ENCODE assay signal across 30 cellular contexts in the genomic region with DNA sequence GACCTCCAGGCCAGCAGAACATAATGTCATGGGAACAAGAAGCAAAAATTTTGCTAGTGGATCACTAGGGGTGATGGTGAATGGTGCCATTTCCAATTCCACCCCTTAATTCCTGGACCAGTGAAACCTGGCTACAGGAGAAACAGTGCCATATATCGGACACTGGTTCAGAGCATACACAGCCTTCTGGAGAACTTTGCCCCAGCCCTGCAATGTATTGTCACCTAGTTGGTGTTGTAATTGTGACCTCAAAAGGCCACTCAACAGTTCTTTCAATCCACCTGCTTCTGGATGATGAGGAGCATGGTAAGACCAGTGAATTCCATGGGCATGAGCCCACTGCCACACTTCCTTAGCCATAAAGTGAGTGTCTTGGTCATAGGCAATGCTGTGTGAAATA. TPM values are rescaled to one million over a fixed set of nuclear protein-coding genes. Genes with fewer than 3 reads are reported as not detected.
DNase-seq lines count a peak whose midpoint lies in the region; ATAC-seq, FAIRE-seq and TF ChIP-seq lines count a peak whose summit lies in the region.
"Had no signal": no experiment of that assay in that cellular context is flagged by ENCODE, and none has a peak within 500 bp of the region (broad histone marks: within the 10 kb centered on the region; RNA-seq: fewer than 3 reads in every experiment).

No MANE protein-coding gene starts in this region.

- H3K4me1 ChIP-seq in liver (ENCODE audit: control insufficient read depth in 4 of 4, insufficient read depth in 4 of 4, low read length in 3 of 4) (peaks cover 0 to 10% (median 2%) of the 10 kb centered on the region in 4 donors), HepG2 (ENCODE audit: insufficient read depth, low read length) (no peaks in the 10 kb centered on the region)
- H3K4me1 ChIP-seq: A549; BE2C; BLaER1; BLaER1 treated with 17β-estradiol and CSF1 and Interleukin-3, amounts not matched to agents 10 nM and 100 nM; Caco-2 had no signal

- ATAC-seq in HepG2 (no peak), left lobe of liver (peak; percentile 56), GM21528 (IDR thresholded peaks at IDR 0.05; ENCODE audit: low FRiP score, unreplicated experiment) (no peak)
- ATAC-seq: A549; CD8-positive, alpha-beta T cell had no signal

- no peak for FAIRE-seq in HepG2 (lab: Jason Lieb, UNC)
- FAIRE-seq: A204.1, A549, D721Med had no signal

- intact Hi-C loops in HepG2 (cut with micrococcal nuclease; ENCODE audit: unreplicated experiment), result no loop called here

- no peak for TF ChIP-seq CTCF in liver (IDR thresholded peaks at IDR 0.05; ENCODE audit: low read depth, low read length, missing input control)
- no peak for TF ChIP-seq CTCF in HepG2 (CRISPR knock-in tag; IDR thresholded peaks at IDR 0.05)

- no peak overlapping the region for H3K9ac ChIP-seq in liver (ENCODE audit: low read depth in 1 of 2, low read length in 2 of 2)
- H3K9ac ChIP-seq in HepG2 (ENCODE audit: insufficient read depth, low read depth, low read length), result no peak overlapping the region
- H3K9ac ChIP-seq: BLaER1; BLaER1 treated with 17β-estradiol and CSF1 and Interleukin-3, amounts not matched to agents 10 nM and 100 nM had no signal

- TF ChIP-seq RAD21 in liver (IDR thresholded peaks at IDR 0.05), result no peak
- no peak for TF ChIP-seq RAD21 in HepG2 (CRISPR knock-in tag; IDR thresholded peaks at IDR 0.05)

- H3K9me3 ChIP-seq in liver (ENCODE audit: control insufficient read depth in 4 of 4, low read length in 3 of 4) (peaks cover 0 to 3% (median 3%) of the 10 kb centered on the region in 4 donors), HepG2 (ENCODE audit: low read length) (no peaks in the 10 kb centered on the region)
- H3K9me3 ChIP-seq: A549, BE2C had no signal

- no peaks in the 10 kb centered on the region for H3K27me3 ChIP-seq in liver (ENCODE audit: control insufficient read depth in 4 of 4, insufficient read depth in 4 of 4, low read length in 3 of 4)
- no peaks in the 10 kb centered on the region for H3K27me3 ChIP-seq in HepG2 (ENCODE audit: control insufficient read depth in 1 of 2, insufficient read depth in 2 of 2, low read length in 2 of 2)
- H3K27me3 ChIP-seq: BE2C; BLaER1; BLaER1 treated with 17β-estradiol and CSF1 and Interleukin-3, amounts not matched to agents 10 nM and 100 nM had no signal

- no peak overlapping the region for H3K4me2 ChIP-seq in HepG2 (ENCODE audit: low read depth, low read length)
- H3K4me2 ChIP-seq: A549; BLaER1; BLaER1 treated with 17β-estradiol and CSF1 and Interleukin-3, amounts not matched to agents 10 nM and 100 nM had no signal

- H3K27ac ChIP-seq in liver (ENCODE audit: low read depth in 1 of 2, low read length in 2 of 2) (no peak overlapping the region), HepG2 (ENCODE audit: extremely low read length, insufficient read depth, low read length) (no peak overlapping the region)
- H3K27ac ChIP-seq: 22Rv1; A549; BLaER1; BLaER1 treated with 17β-estradiol and CSF1 and Interleukin-3, amounts not matched to agents 10 nM and 100 nM; C4-2B had no signal

- WGBS in liver, result 47% methylated on average over 1 of the region's 1 CpG
- 25% methylated on average over 1 of the region's 1 CpG for WGBS in HepG2 (ENCODE audit: low lambda C conversion rate)

- CTCF ChIA-PET in HepG2 (lab: Yijun Ruan, JAX; ENCODE audit: low intra/inter-chr PET ratio, low total read pairs), result no interaction called here

- POLR2A ChIA-PET in HepG2 (lab: Yijun Ruan, JAX), result no interaction called here

- BruUV-seq in HepG2 (replicated peaks; lab: Mats Ljungman, UMichigan), result no TSS peak

- in situ Hi-C loops in HepG2 (cut with HindIII; ENCODE audit: extremely low pct_ligation_motif_present, low pct_unique_long_range_greater_than_20kb), result no loop called here

- no peaks in the 10 kb centered on the region for H3K79me2 ChIP-seq in HepG2 (ENCODE audit: insufficient read depth, low read length)

- no peak for TF ChIP-seq POLR2A in HepG2 (IDR thresholded peaks at IDR 0.05; ENCODE audit: insufficient read depth in 1 of 2, low read depth in 2 of 2, low read length in 2 of 2)

- no peak for TF ChIP-seq EP300 in HepG2 (IDR thresholded peaks at IDR 0.05; ENCODE audit: low read depth in 2 of 2, low read length in 2 of 2)
- TF ChIP-seq EP300 in HepG2 (CRISPR knock-in tag; IDR thresholded peaks at IDR 0.05; ENCODE audit: borderline replicate concordance), result no peak

- no peaks in the 10 kb centered on the region for H3K36me3 ChIP-seq in liver (ENCODE audit: control insufficient read depth in 4 of 4, insufficient read depth in 3 of 4, low read depth in 1 of 4, low read length in 3 of 4)
- H3K36me3 ChIP-seq in HepG2 (replicated peaks in 1 of 2; ENCODE audit: control insufficient read depth in 1 of 2, insufficient read depth in 2 of 2, low read length in 2 of 2), result no peaks in the 10 kb centered on the region
- H3K36me3 ChIP-seq: BE2C; BLaER1; BLaER1 treated with 17β-estradiol and CSF1 and Interleukin-3, amounts not matched to agents 10 nM and 100 nM had no signal

- no peak overlapping the region for H3K4me3 ChIP-seq in liver (ENCODE audit: low read depth in 1 of 3, low read length in 3 of 3)
- no peak overlapping the region for H3K4me3 ChIP-seq in HepG2 (replicated peaks in 1 of 3; ENCODE audit: insufficient read depth in 1 of 3, low read depth in 2 of 3, low read length in 3 of 3)
- H3K4me3 ChIP-seq: A549; BLaER1; BLaER1 treated with 17β-estradiol and CSF1 and Interleukin-3, amounts not matched to agents 10 nM and 100 nM had no signal

- no peaks in the 10 kb centered on the region for H4K20me1 ChIP-seq in HepG2 (ENCODE audit: insufficient read depth, low read length)
- H4K20me1 ChIP-seq: BLaER1; BLaER1 treated with 17β-estradiol and CSF1 and Interleukin-3, amounts not matched to agents 10 nM and 100 nM had no signal

- DNase-seq in HepG2 (ENCODE audit: low spot score) (no peak), left lobe of liver (ENCODE audit: low spot score) (no peak)
- DNase-seq: 8988T; ACHN; AML-193; BE2C; C1 segment of cervical spinal cord; Caco-2; Calu3; CD4-positive, alpha-beta memory T cell; CD4-positive, alpha-beta T cell; CD4-positive, CD25-positive, alpha-beta regulatory T cell; CD8-positive, alpha-beta memory T cell; CD8-positive, alpha-beta T cell; COR-L47; DMS 273 treated with DMSO at 0.1 percent for 48 hours; DMS153; DMS79; DMS79 treated with DMSO at 0.1 percent for 48 hours; DND-41; EL had no signal

- no peak overlapping the region for H2AFZ ChIP-seq in HepG2 (ENCODE audit: low read length)

TF ChIP-seq in liver, 16 proteins besides CTCF, POLR2A, EP300 and RAD21:
- TF ChIP-seq HNF4A (conservative IDR thresholded peaks at IDR 0.05), result peak; percentile 60 to 72
- peak; percentile 13 to 31 for TF ChIP-seq RXRA (IDR thresholded peaks at IDR 0.05)
- TF ChIP-seq GABPA (IDR thresholded peaks at IDR 0.05 in 1 of 2, conservative IDR thresholded peaks at IDR 0.05 in 1 of 2), result no peak
- TF ChIP-seq, protein P1, sequence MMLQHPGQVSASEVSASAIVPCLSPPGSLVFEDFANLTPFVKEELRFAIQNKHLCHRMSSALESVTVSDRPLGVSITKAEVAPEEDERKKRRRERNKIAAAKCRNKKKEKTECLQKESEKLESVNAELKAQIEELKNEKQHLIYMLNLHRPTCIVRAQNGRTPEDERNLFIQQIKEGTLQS (IDR thresholded peaks at IDR 0.05), result no peak

TF ChIP-seq in HepG2, 621 proteins besides CTCF, POLR2A, EP300 and RAD21:
- TF ChIP-seq PRMT3 (CRISPR knock-in tag; IDR thresholded peaks at IDR 0.05; ENCODE audit: borderline replicate concordance, low read depth) (no peak), HOXA9 (CRISPR knock-in tag; IDR thresholded peaks at IDR 0.05; ENCODE audit: borderline replicate concordance) (no peak)

RNA-seq across cellular contexts. Expression of a gene that starts 59.8 kb away (rescaled TPM):
- total RNA-seq in liver (10 to 100 TPM; 10.8 to 95.4 TPM), HepG2 (2016; rRNA removed; fragmentation: Illumina TruSeq; extraction: Trizol) (12.0 and 43.9 TPM in 2 replicates), left lobe of liver (84.2 TPM)
- polyA plus RNA-seq in liver (10 to 100 TPM; 13.4 to 35.3 TPM), HepG2 (2011; rRNA removed) (9.5 and 11.6 TPM in 2 replicates)
- total RNA-seq in HepG2 (2016; cell fraction: cytosol; rRNA removed; fragmentation: Illumina TruSeq; extraction: Trizol; ENCODE audit: low read depth), result 27.7 and 30.4 TPM in 2 replicates
- 11.2 and 43.2 TPM in 2 replicates for total RNA-seq in HepG2 (2016; cell fraction: insoluble cytoplasmic fraction; rRNA removed; fragmentation: Illumina TruSeq; extraction: Trizol)
- 17.8 and 20.6 TPM in 2 replicates for total RNA-seq in HepG2 (2016; cell fraction: membrane; rRNA removed; fragmentation: Illumina TruSeq; extraction: Trizol)
- total RNA-seq in HepG2 (2016; cell fraction: nucleus; rRNA removed; fragmentation: Illumina TruSeq; extraction: Trizol), result 48.1 and 53.7 TPM in 2 replicates
- 3.1 and 3.6 TPM in 2 replicates for polyA plus RNA-seq in HepG2 (2011; cell fraction: cytosol; rRNA removed)
- polyA plus RNA-seq in HepG2 (2011; cell fraction: nucleus; rRNA removed), result 30.1 and 33.2 TPM in 2 replicates
- polyA plus RNA-seq in HepG2 (2012), result 8.8 and 11.8 TPM in 2 replicates
- polyA plus RNA-seq in HepG2 (2016; cell fraction: cytosol; fragmentation: Illumina TruSeq; extraction: Trizol; ENCODE audit: low read depth), result 0.38 and 0.49 TPM in 2 replicates
- polyA plus RNA-seq in HepG2 (2016; cell fraction: insoluble cytoplasmic fraction; fragmentation: Illumina TruSeq; extraction: Trizol; ENCODE audit: low read depth), result 4.7 and 5.3 TPM in 2 replicates
- 0.69 and 1.1 TPM in 2 replicates for polyA plus RNA-seq in HepG2 (2016; cell fraction: membrane; fragmentation: Illumina TruSeq; extraction: Trizol; ENCODE audit: low read depth)
- polyA plus RNA-seq in HepG2 (2016; cell fraction: nucleus; fragmentation: Illumina TruSeq; extraction: Trizol; ENCODE audit: insufficient read depth, low read depth), result 48.2 and 49.9 TPM in 2 replicates
- polyA minus RNA-seq in HepG2 (2011; rRNA and poly(A)+ RNA removed; ENCODE audit: low replicate concordance), result 0.87 and 20.5 TPM in 2 replicates
- 14.5 and 15.7 TPM in 2 replicates for polyA minus RNA-seq in HepG2 (2011; cell fraction: cytosol; rRNA and poly(A)+ RNA removed)
- polyA minus RNA-seq in HepG2 (2011; cell fraction: nucleus; rRNA and poly(A)+ RNA removed), result 56.7 and 61.8 TPM in 2 replicates
